ENCODE assay signal across 12 cellular contexts in the genomic region with DNA sequence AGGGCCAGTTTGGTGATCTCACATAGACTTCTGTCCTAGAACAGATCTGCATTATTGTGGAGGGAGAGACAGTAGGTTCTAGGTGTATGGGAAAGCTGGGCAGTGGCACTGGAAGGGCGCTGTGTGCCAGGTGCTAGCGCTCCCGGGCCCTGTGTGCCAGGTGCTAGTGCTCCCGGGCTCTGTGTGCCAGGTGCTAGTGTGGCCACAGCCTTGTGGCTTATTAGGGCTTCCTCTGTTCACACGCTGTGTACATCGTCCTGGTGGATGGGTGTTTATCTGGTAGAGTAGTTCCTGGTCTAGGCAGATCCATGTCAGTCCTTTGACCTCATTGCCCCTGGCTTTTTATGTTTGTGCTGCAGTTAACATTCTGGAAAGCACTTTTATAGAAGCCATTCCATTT.
DNase-seq lines count a peak whose midpoint lies in the region; ATAC-seq, FAIRE-seq and TF ChIP-seq lines count a peak whose summit lies in the region.
"Had no signal": no experiment of that assay in that cellular context is flagged by ENCODE, and none has a peak within 500 bp of the region (broad histone marks: within the 10 kb centered on the region; RNA-seq: fewer than 3 reads in every experiment).

No MANE protein-coding gene starts in this region.

- no peaks in the 10 kb centered on the region for H3K4me1 ChIP-seq in DND-41 (ENCODE audit: insufficient read depth, low read length)
- peaks cover 9% of the 10 kb centered on the region for H3K4me1 ChIP-seq in mucosa of descending colon (ENCODE audit: low read depth)
- H3K4me1 ChIP-seq in upper lobe of right lung = no peaks in the 10 kb centered on the region
- H3K4me1 ChIP-seq: A549, BE2C had no signal

- H3K79me2 ChIP-seq in DND-41 (ENCODE audit: insufficient read depth, low read length) = no peaks in the 10 kb centered on the region

- intact Hi-C loops in mucosa of descending colon (cut with DNase I, micrococcal nuclease) = no loop called here
- intact Hi-C loops in upper lobe of right lung (cut with DNase I) = no loop called here

- TF ChIP-seq CTCF in DND-41 (IDR thresholded peaks at IDR 0.05; ENCODE audit: borderline replicate concordance, extremely low read depth, low read length, poor library complexity, severe bottlenecking) (no peak), bronchial epithelial cell (IDR thresholded peaks at IDR 0.05; ENCODE audit: insufficient read depth, low read length, severe bottlenecking) (no peak), mucosa of descending colon (IDR thresholded peaks at IDR 0.05) (no peak), upper lobe of right lung (IDR thresholded peaks at IDR 0.05) (no peak)

- H2AFZ ChIP-seq in DND-41 (ENCODE audit: low read depth, low read length) = no peak overlapping the region
- H2AFZ ChIP-seq: GM23338 had no signal

- H3K27me3 ChIP-seq in DND-41 (ENCODE audit: insufficient read depth, low read length, poor library complexity) (no peaks in the 10 kb centered on the region), bronchial epithelial cell (ENCODE audit: control insufficient read depth, insufficient read depth, low read length) (no peaks in the 10 kb centered on the region), upper lobe of right lung (no peaks in the 10 kb centered on the region)
- H3K27me3 ChIP-seq: BE2C had no signal

- H3K4me2 ChIP-seq in DND-41 (ENCODE audit: insufficient read depth, low read length) = no peak overlapping the region
- H3K4me2 ChIP-seq: A549, GM23338 had no signal

- H3K9ac ChIP-seq in DND-41 (ENCODE audit: low read depth, low read length) = no peak overlapping the region

- no peak overlapping the region for H3K27ac ChIP-seq in DND-41 (ENCODE audit: low read length)
- no peak overlapping the region for H3K27ac ChIP-seq in upper lobe of right lung
- H3K27ac ChIP-seq: A549 had no signal

- FAIRE-seq in bronchial epithelial cell (lab: Jason Lieb, UNC) = peak; percentile 23
- FAIRE-seq: A549, GM12891 had no signal

- H3K9me3 ChIP-seq in DND-41 (ENCODE audit: insufficient read depth, low read length, severe bottlenecking) (no peaks in the 10 kb centered on the region), mucosa of descending colon (no peaks in the 10 kb centered on the region), upper lobe of right lung (no peaks in the 10 kb centered on the region)
- H3K9me3 ChIP-seq: A549, BE2C had no signal

- H3K4me3 ChIP-seq in DND-41 (ENCODE audit: low read depth in 1 of 2, low read length in 2 of 2) = no peak overlapping the region
- H3K4me3 ChIP-seq in bronchial epithelial cell (ENCODE audit: low read depth, low read length) = no peak overlapping the region
- no peak overlapping the region for H3K4me3 ChIP-seq in mucosa of descending colon
- no peak overlapping the region for H3K4me3 ChIP-seq in upper lobe of right lung
- H3K4me3 ChIP-seq: A549, GM23338 had no signal

- H4K20me1 ChIP-seq in DND-41 (ENCODE audit: insufficient read depth, low read length) = no peaks in the 10 kb centered on the region

- no peaks in the 10 kb centered on the region for H3K36me3 ChIP-seq in DND-41 (ENCODE audit: insufficient read depth, low read length)
- H3K36me3 ChIP-seq in bronchial epithelial cell (ENCODE audit: control insufficient read depth, insufficient read depth, low read length) = peaks cover 2% of the 10 kb centered on the region
- H3K36me3 ChIP-seq in mucosa of descending colon (ENCODE audit: low read depth) = no peaks in the 10 kb centered on the region
- H3K36me3 ChIP-seq in upper lobe of right lung = no peaks in the 10 kb centered on the region
- H3K36me3 ChIP-seq: BE2C had no signal

- ATAC-seq in DND-41 (ENCODE audit: insufficient read depth, low read depth) (peak; percentile 50; the same call in 2 of the 3 replicates), mucosa of descending colon (peak; percentile 88), upper lobe of right lung (peak; percentile 20)
- ATAC-seq: CD8-positive, alpha-beta T cell had no signal

- peak; percentile 12 for DNase-seq in DND-41
- DNase-seq in bronchial epithelial cell (ENCODE audit: low read depth) = no peak
- DNase-seq in mucosa of descending colon = peak in 1 of 3 donors; percentile 24
- DNase-seq in upper lobe of right lung = no peak
- no peak for DNase-seq in NCI-H345 treated with DMSO at 0.1 percent for 48 hours (lab: John Stamatoyannopoulos, UW; ENCODE audit: unreplicated experiment)
- no peak for DNase-seq in occipital lobe (lab: John Stamatoyannopoulos, UW)
- DNase-seq: BE2C; CD8-positive, alpha-beta T cell; H9 had no signal

Comparison
In these comparisons a context has a peak if more than half of its experiments do, and no peak if none do; other contexts are left out.
1. ATAC-seq: peak in every context shown above with its lines; median percentile 88 in mucosa of descending colon; 50 in DND-41; 20 in upper lobe of right lung.